Comparison of ENCODE assay signal across 1 cellular context in genomic region chr17:45857977-45858708, GRCh38.
TF ChIP-seq lines count a peak whose summit lies in the region.

No MANE protein-coding gene starts in this region.

TF ChIP-seq in H1, 55 proteins besides CTCF, POLR2A, EP300 and RAD21:
- TF ChIP-seq BACH1 (IDR thresholded peaks at IDR 0.05; ENCODE audit: low read length): no peak
- peak; percentile 43 to 76; a peak in 1 of 4 replicates for TF ChIP-seq SIN3A (conservative IDR thresholded peaks at IDR 0.05 in 1 of 2, IDR thresholded peaks at IDR 0.05 in 1 of 2; ENCODE audit: low read depth in 1 of 2, low read length in 2 of 2)
- TF ChIP-seq HDAC2 (IDR thresholded peaks at IDR 0.05; ENCODE audit: borderline replicate concordance in 1 of 2, low read depth in 2 of 2, low read length in 2 of 2): peak in 1 of 2 experiments; percentile 79; a peak in 1 of 4 replicates
- no peak for TF ChIP-seq KDM1A (IDR thresholded peaks at IDR 0.05; ENCODE audit: borderline replicate concordance, low read length)
- TF ChIP-seq, protein P1, sequence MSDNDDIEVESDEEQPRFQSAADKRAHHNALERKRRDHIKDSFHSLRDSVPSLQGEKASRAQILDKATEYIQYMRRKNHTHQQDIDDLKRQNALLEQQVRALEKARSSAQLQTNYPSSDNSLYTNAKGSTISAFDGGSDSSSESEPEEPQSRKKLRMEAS (IDR thresholded peaks at IDR 0.05): no peak
- TF ChIP-seq SP4 (IDR thresholded peaks at IDR 0.05; ENCODE audit: low read length): no peak
- TF ChIP-seq TEAD4 (IDR thresholded peaks at IDR 0.05; ENCODE audit: low read depth, low read length): peak; percentile 96
